1 cellular context compared by ENCODE assay signal in genomic region chr1:54287176-54287650, GRCh38.
A peak's percentile ranks its signal among the peaks of the same experiment; 100 is the strongest.
TF ChIP-seq lines count a peak whose summit lies in the region.

No MANE protein-coding gene starts in this region.

TF ChIP-seq in K562, 482 proteins besides CTCF, POLR2A, EP300 and RAD21 (continued from another document):
- TF ChIP-seq TFAP4 (CRISPR knock-in tag; IDR thresholded peaks at IDR 0.05; ENCODE audit: borderline replicate concordance) (peak; percentile 44; the same call in 1 of the 2 replicates), TAF15 (IDR thresholded peaks at IDR 0.05; ENCODE audit: low read depth, low read length) (no peak), ELK1 (CRISPR knock-in tag; IDR thresholded peaks at IDR 0.05) (no peak), KDM5B (IDR thresholded peaks at IDR 0.05; ENCODE audit: insufficient replicate concordance, low read depth, low read length) (no peak), SIN3A (IDR thresholded peaks at IDR 0.05; ENCODE audit: borderline replicate concordance in 2 of 2, control insufficient read depth in 1 of 2, low read depth in 2 of 2, low read length in 2 of 2) (peak in 1 of 2 experiments; percentile 29; a peak in 1 of 4 replicates), XRCC5 (IDR thresholded peaks at IDR 0.05; ENCODE audit: low read depth, low read length) (0 out of 2 replicates have a peak, but pooled peaks have one; percentile 33), TCF15 (CRISPR knock-in tag; IDR thresholded peaks at IDR 0.05) (no peak), PKNOX1 (IDR thresholded peaks at IDR 0.05) (peak; percentile 52; the same call in 1 of the 2 replicates), UBTF (IDR thresholded peaks at IDR 0.05; ENCODE audit: borderline replicate concordance in 1 of 2, low read depth in 2 of 2, low read length in 2 of 2) (no peak), NCOA4 (IDR thresholded peaks at IDR 0.05; ENCODE audit: partially characterized antibody) (no peak), KAT7 (CRISPR knock-in tag; IDR thresholded peaks at IDR 0.05; ENCODE audit: borderline replicate concordance) (no peak), RFX5 (IDR thresholded peaks at IDR 0.05; ENCODE audit: low read depth, low read length) (no peak)
